Comparison of ENCODE assay signal across 9 cellular contexts in genomic region chr1:159089184-159089791, GRCh38. TPM values are rescaled to one million over a fixed set of nuclear protein-coding genes. Genes with fewer than 3 reads are reported as not detected.
DNase-seq lines count a peak whose midpoint lies in the region; ATAC-seq lines count a peak whose summit lies in the region.
"Had no signal": no experiment of that assay in that cellular context is flagged by ENCODE, and none has a peak within 500 bp of the region (broad histone marks: within the 10 kb centered on the region; RNA-seq: fewer than 3 reads in every experiment).

No MANE protein-coding gene starts in this region.

- H3K27ac Mint-ChIP-seq in activated T-helper 2 cell treated with anti-CD3 and anti-CD28 coated beads, Interferon-gamma antibody, Interleukin-2, Interleukin-4, amounts not matched to agents 10 μg/mL and 5 μg/mL and 100 μg/mL, durations not matched to agents 14 hours and 24 hours and 36 hours: peak overlapping the region; percentile 85
- peak overlapping the region in 1 of 9 donors; percentile 15 for H3K27ac Mint-ChIP-seq in naive thymus-derived CD4-positive, alpha-beta T cell

- no peaks in the 10 kb centered on the region for H3K36me3 ChIP-seq in naive thymus-derived CD4-positive, alpha-beta T cell (ENCODE audit: control insufficient read depth in 2 of 3, insufficient read depth in 3 of 3, low read length in 3 of 3)

- CTCF ChIA-PET in naive thymus-derived CD4-positive, alpha-beta T cell (lab: Charles Lee): interaction anchor here (0.7 to 1.8 kb wide), 3 partner anchors 18 to 1658 kb away, joined by 4 to 9 read pairs (median 6); no protein-coding TSS in a partner anchor

- H3K9me3 ChIP-seq in naive thymus-derived CD4-positive, alpha-beta T cell (ENCODE audit: control insufficient read depth in 2 of 3, low read length in 3 of 3): no peaks in the 10 kb centered on the region

- H3K27ac ChIP-seq in naive thymus-derived CD4-positive, alpha-beta T cell (ENCODE audit: low read depth, low read length): no peak overlapping the region

- no peaks in the 10 kb centered on the region for H3K36me3 Mint-ChIP-seq in activated T-helper 2 cell treated with anti-CD3 and anti-CD28 coated beads, Interferon-gamma antibody, Interleukin-2, Interleukin-4, amounts not matched to agents 10 μg/mL and 5 μg/mL and 100 μg/mL, durations not matched to agents 14 hours and 24 hours and 36 hours (ENCODE audit: low read depth)
- H3K36me3 Mint-ChIP-seq in naive thymus-derived CD4-positive, alpha-beta T cell: no peaks in the 10 kb centered on the region

- H3K4me1 ChIP-seq in naive thymus-derived CD4-positive, alpha-beta T cell (ENCODE audit: control insufficient read depth in 2 of 2, insufficient read depth in 2 of 2, low read length in 2 of 2): no peaks in the 10 kb centered on the region

- no peak overlapping the region for H3K4me3 Mint-ChIP-seq in activated T-helper 2 cell treated with anti-CD3 and anti-CD28 coated beads, Interferon-gamma antibody, Interleukin-2, Interleukin-4, amounts not matched to agents 10 μg/mL and 5 μg/mL and 100 μg/mL, durations not matched to agents 14 hours and 24 hours and 36 hours (ENCODE audit: low read depth)
- H3K4me3 Mint-ChIP-seq in naive thymus-derived CD4-positive, alpha-beta T cell: no peak overlapping the region

- H3K4me1 Mint-ChIP-seq in activated T-helper 2 cell treated with anti-CD3 and anti-CD28 coated beads, Interferon-gamma antibody, Interleukin-2, Interleukin-4, amounts not matched to agents 10 μg/mL and 5 μg/mL and 100 μg/mL, durations not matched to agents 14 hours and 24 hours and 36 hours (ENCODE audit: low read depth): peaks cover 50% of the 10 kb centered on the region
- peaks cover 0 to 46% (median 0%) of the 10 kb centered on the region in 7 donors for H3K4me1 Mint-ChIP-seq in naive thymus-derived CD4-positive, alpha-beta T cell

- intact Hi-C loops in activated T-helper 2 cell treated with anti-CD3 and anti-CD28 coated beads, Interferon-gamma antibody, Interleukin-2, Interleukin-4, amounts not matched to agents 10 μg/mL and 5 μg/mL and 100 μg/mL, durations not matched to agents 14 hours and 24 hours and 36 hours (cut with micrococcal nuclease): loop anchor here (1.0 kb wide), 1 partner anchor 80 kb away; the partner anchor contains the start of gene IFI16
- intact Hi-C loops in naive thymus-derived CD4-positive, alpha-beta T cell (cut with micrococcal nuclease): loop anchor here (1.0 to 5.0 kb wide), 3 partner anchors 12 to 1126 kb away; partner anchors contain the start of gene KIRREL1 (in 1 of the 2)

- POLR2A ChIA-PET in naive thymus-derived CD4-positive, alpha-beta T cell (lab: Charles Lee): no interaction called here

- peak; percentile 0 for DNase-seq in NCI-H1694 (lab: John Stamatoyannopoulos, UW)
- DNase-seq in NCI-H1694 treated with DMSO at 0.1 percent for 48 hours (lab: John Stamatoyannopoulos, UW): no peak
- no peak for DNase-seq in activated T-helper 2 cell treated with anti-CD3 and anti-CD28 coated beads, Interferon-gamma antibody, Interleukin-2, Interleukin-4, amounts not matched to agents 10 μg/mL and 5 μg/mL and 100 μg/mL, durations not matched to agents 14 hours and 24 hours and 36 hours (ENCODE audit: low spot score)
- DNase-seq in naive thymus-derived CD4-positive, alpha-beta T cell: peak in 5 of 9 donors; percentile 6 to 29 (median 23)
- DNase-seq in activated CD8-positive, alpha-beta memory T cell treated with anti-CD3 and anti-CD28 coated beads for 24 hours: no peak
- no peak for DNase-seq in stimulated activated CD4-positive, alpha-beta T cell treated with anti-CD3 and anti-CD28 coated beads, Interleukin-2, amount 100 ng/mL, for 48 hours

- no peaks in the 10 kb centered on the region for H3K27me3 Mint-ChIP-seq in activated T-helper 2 cell treated with anti-CD3 and anti-CD28 coated beads, Interferon-gamma antibody, Interleukin-2, Interleukin-4, amounts not matched to agents 10 μg/mL and 5 μg/mL and 100 μg/mL, durations not matched to agents 14 hours and 24 hours and 36 hours (ENCODE audit: low read depth)
- H3K27me3 Mint-ChIP-seq in naive thymus-derived CD4-positive, alpha-beta T cell: no peaks in the 10 kb centered on the region

- H3K4me3 ChIP-seq in naive thymus-derived CD4-positive, alpha-beta T cell (ENCODE audit: low read length): no peak overlapping the region

- peak; percentile 69 for ATAC-seq in HG03066 (IDR thresholded peaks at IDR 0.05; ENCODE audit: low read depth, unreplicated experiment)
- ATAC-seq in naive thymus-derived CD4-positive, alpha-beta T cell: no peak
- no peak for ATAC-seq in GM21367 (IDR thresholded peaks at IDR 0.05; ENCODE audit: unreplicated experiment)

- H3K9me3 Mint-ChIP-seq in activated T-helper 2 cell treated with anti-CD3 and anti-CD28 coated beads, Interferon-gamma antibody, Interleukin-2, Interleukin-4, amounts not matched to agents 10 μg/mL and 5 μg/mL and 100 μg/mL, durations not matched to agents 14 hours and 24 hours and 36 hours: no peaks in the 10 kb centered on the region
- no peaks in the 10 kb centered on the region for H3K9me3 Mint-ChIP-seq in naive thymus-derived CD4-positive, alpha-beta T cell

- H3K27me3 ChIP-seq in naive thymus-derived CD4-positive, alpha-beta T cell (ENCODE audit: control insufficient read depth in 2 of 2, insufficient read depth in 2 of 2, low read length in 2 of 2): no peaks in the 10 kb centered on the region

RNA-seq across cellular contexts. Expression of gene AIM2, which starts 12.7 kb away (rescaled TPM):
- total RNA-seq in activated T-helper 2 cell treated with anti-CD3 and anti-CD28 coated beads, Interferon-gamma antibody, Interleukin-2, Interleukin-4, amounts not matched to agents 10 μg/mL and 5 μg/mL and 100 μg/mL, durations not matched to agents 14 hours and 24 hours and 36 hours: 101 and 109 TPM in 2 replicates
- total RNA-seq in naive thymus-derived CD4-positive, alpha-beta T cell: 1 to 10 TPM in 2 of 5 experiments, under 1 TPM in 2, not detected in 1; 0.32 to 8.8 (median 2.1) TPM
- not detected for polyA plus RNA-seq in naive thymus-derived CD4-positive, alpha-beta T cell
- total RNA-seq: pulmonary artery endothelial cell had no signal

Comparison
In these comparisons a context has a peak if more than half of its experiments do, and no peak if none do; other contexts are left out.
1. DNase-seq: peak in NCI-H1694 (single experiment) and naive thymus-derived CD4-positive, alpha-beta T cell (5 of 9); none in NCI-H1694 treated with DMSO at 0.1 percent for 48 hours (single experiment), activated T-helper 2 cell treated with anti-CD3 and anti-CD28 coated beads, Interferon-gamma antibody, Interleukin-2, Interleukin-4, amounts not matched to agents 10 μg/mL and 5 μg/mL and 100 μg/mL, durations not matched to agents 14 hours and 24 hours and 36 hours (single experiment), activated CD8-positive, alpha-beta memory T cell treated with anti-CD3 and anti-CD28 coated beads for 24 hours (single experiment) and stimulated activated CD4-positive, alpha-beta T cell treated with anti-CD3 and anti-CD28 coated beads, Interleukin-2, amount 100 ng/mL, for 48 hours (0 of 2).
2. RNA of gene AIM2, which starts 12.7 kb away (total RNA-seq): 101 to 109 TPM in activated T-helper 2 cell treated with anti-CD3 and anti-CD28 coated beads, Interferon-gamma antibody, Interleukin-2, Interleukin-4, amounts not matched to agents 10 μg/mL and 5 μg/mL and 100 μg/mL, durations not matched to agents 14 hours and 24 hours and 36 hours; 0.32 to 8.8 TPM in naive thymus-derived CD4-positive, alpha-beta T cell; every median in the first group is over 10 times any median in the second.